ENCODE assay signal across 2 cellular contexts in genomic region chr10:90204131-90204955, GRCh38.
A peak's percentile ranks its signal among the peaks of the same experiment; 100 is the strongest.
TF ChIP-seq lines count a peak whose summit lies in the region.

No MANE protein-coding gene starts in this region.

TF ChIP-seq in SK-N-SH treated with all-trans-retinoic acid at 6 μM for 48 hours, 23 proteins besides CTCF, POLR2A, EP300 and RAD21 (continued from another document):
- TF ChIP-seq CREB5 (CRISPR knock-in tag; IDR thresholded peaks at IDR 0.05; ENCODE audit: low read depth) (no peak), RARB (CRISPR knock-in tag; IDR thresholded peaks at IDR 0.05) (no peak), ZNF565 (CRISPR knock-in tag; conservative IDR thresholded peaks at IDR 0.05; ENCODE audit: low read depth) (no peak), ISL1 (CRISPR knock-in tag; IDR thresholded peaks at IDR 0.05) (peak; percentile 28; the same call in 1 of the 2 replicates), ESRRG (CRISPR knock-in tag; IDR thresholded peaks at IDR 0.05) (no peak), ZFP3 (CRISPR knock-in tag; IDR thresholded peaks at IDR 0.05) (no peak), ZNF70 (CRISPR knock-in tag; IDR thresholded peaks at IDR 0.05) (no peak), SNAI2 (CRISPR knock-in tag; IDR thresholded peaks at IDR 0.05) (peak; percentile 48; the same call in 1 of the 2 replicates), CSDC2 (CRISPR knock-in tag; IDR thresholded peaks at IDR 0.05) (no peak), TOX (CRISPR knock-in tag; IDR thresholded peaks at IDR 0.05; ENCODE audit: borderline replicate concordance) (no peak)

TF ChIP-seq in SK-N-SH, 30 proteins besides CTCF, POLR2A, EP300 and RAD21 (continued from another document):
- no peak for TF ChIP-seq ZBTB33 (IDR thresholded peaks at IDR 0.05; ENCODE audit: borderline replicate concordance, low read depth)
- no peak for TF ChIP-seq FOSL2 (IDR thresholded peaks at IDR 0.05; ENCODE audit: borderline replicate concordance, low read depth)
- no peak for TF ChIP-seq GABPA (IDR thresholded peaks at IDR 0.05; ENCODE audit: low read depth)
- TF ChIP-seq POLR2AphosphoS5 (IDR thresholded peaks at IDR 0.05; ENCODE audit: low read depth, low read length), result no peak
- no peak for TF ChIP-seq MAX (IDR thresholded peaks at IDR 0.05; ENCODE audit: low read depth)
- TF ChIP-seq, protein P1, sequence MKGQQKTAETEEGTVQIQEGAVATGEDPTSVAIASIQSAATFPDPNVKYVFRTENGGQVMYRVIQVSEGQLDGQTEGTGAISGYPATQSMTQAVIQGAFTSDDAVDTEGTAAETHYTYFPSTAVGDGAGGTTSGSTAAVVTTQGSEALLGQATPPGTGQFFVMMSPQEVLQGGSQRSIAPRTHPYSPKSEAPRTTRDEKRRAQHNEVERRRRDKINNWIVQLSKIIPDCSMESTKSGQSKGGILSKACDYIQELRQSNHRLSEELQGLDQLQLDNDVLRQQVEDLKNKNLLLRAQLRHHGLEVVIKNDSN (IDR thresholded peaks at IDR 0.05; ENCODE audit: borderline replicate concordance, low read depth), result no peak
